ENCODE assay signal across 1 cellular context in genomic region chr1:44786138-44786840, GRCh38.
TF ChIP-seq lines count a peak whose summit lies in the region.

No MANE protein-coding gene starts in this region.

TF ChIP-seq in HepG2, 621 proteins besides CTCF, POLR2A, EP300 and RAD21 (continued from another document and continues in another):
- TF ChIP-seq FOXK1 (CRISPR knock-in tag; IDR thresholded peaks at IDR 0.05; ENCODE audit: borderline replicate concordance, low read depth): 0 out of 2 replicates have a peak, but pooled peaks have one; percentile 18
- no peak for TF ChIP-seq ZNF678 (CRISPR knock-in tag; IDR thresholded peaks at IDR 0.05)
- TF ChIP-seq, protein P1, sequence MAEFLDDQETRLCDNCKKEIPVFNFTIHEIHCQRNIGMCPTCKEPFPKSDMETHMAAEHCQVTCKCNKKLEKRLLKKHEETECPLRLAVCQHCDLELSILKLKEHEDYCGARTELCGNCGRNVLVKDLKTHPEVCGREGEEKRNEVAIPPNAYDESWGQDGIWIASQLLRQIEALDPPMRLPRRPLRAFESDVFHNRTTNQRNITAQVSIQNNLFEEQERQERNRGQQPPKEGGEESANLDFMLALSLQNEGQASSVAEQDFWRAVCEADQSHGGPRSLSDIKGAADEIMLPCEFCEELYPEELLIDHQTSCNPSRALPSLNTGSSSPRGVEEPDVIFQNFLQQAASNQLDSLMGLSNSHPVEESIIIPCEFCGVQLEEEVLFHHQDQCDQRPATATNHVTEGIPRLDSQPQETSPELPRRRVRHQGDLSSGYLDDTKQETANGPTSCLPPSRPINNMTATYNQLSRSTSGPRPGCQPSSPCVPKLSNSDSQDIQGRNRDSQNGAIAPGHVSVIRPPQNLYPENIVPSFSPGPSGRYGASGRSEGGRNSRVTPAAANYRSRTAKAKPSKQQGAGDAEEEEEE (CRISPR knock-in tag; IDR thresholded peaks at IDR 0.05; ENCODE audit: borderline replicate concordance): no peak
- TF ChIP-seq ZNF660 (CRISPR knock-in tag; IDR thresholded peaks at IDR 0.05; ENCODE audit: borderline replicate concordance, low read depth): no peak
- TF ChIP-seq SMAD3 (CRISPR knock-in tag; IDR thresholded peaks at IDR 0.05): no peak
- TF ChIP-seq CHD4 (IDR thresholded peaks at IDR 0.05; ENCODE audit: borderline replicate concordance, low read length): no peak
- no peak for TF ChIP-seq MEF2D (CRISPR knock-in tag; IDR thresholded peaks at IDR 0.05)
- no peak for TF ChIP-seq KMT2B (CRISPR knock-in tag; IDR thresholded peaks at IDR 0.05)
- no peak for TF ChIP-seq KLF9 (CRISPR knock-in tag; IDR thresholded peaks at IDR 0.05; ENCODE audit: low read depth)
- no peak for TF ChIP-seq ZNF253 (CRISPR knock-in tag; IDR thresholded peaks at IDR 0.05; ENCODE audit: borderline replicate concordance)
- 0 out of 2 replicates have a peak, but pooled peaks have one; percentile 24 for TF ChIP-seq ZNF605 (CRISPR knock-in tag; IDR thresholded peaks at IDR 0.05)
- TF ChIP-seq CHD2 (IDR thresholded peaks at IDR 0.05; ENCODE audit: low read depth, low read length): no peak
- no peak; the same call in 1 of the 2 replicates for TF ChIP-seq ZNF430 (CRISPR knock-in tag; IDR thresholded peaks at IDR 0.05)
- TF ChIP-seq, protein P2, sequence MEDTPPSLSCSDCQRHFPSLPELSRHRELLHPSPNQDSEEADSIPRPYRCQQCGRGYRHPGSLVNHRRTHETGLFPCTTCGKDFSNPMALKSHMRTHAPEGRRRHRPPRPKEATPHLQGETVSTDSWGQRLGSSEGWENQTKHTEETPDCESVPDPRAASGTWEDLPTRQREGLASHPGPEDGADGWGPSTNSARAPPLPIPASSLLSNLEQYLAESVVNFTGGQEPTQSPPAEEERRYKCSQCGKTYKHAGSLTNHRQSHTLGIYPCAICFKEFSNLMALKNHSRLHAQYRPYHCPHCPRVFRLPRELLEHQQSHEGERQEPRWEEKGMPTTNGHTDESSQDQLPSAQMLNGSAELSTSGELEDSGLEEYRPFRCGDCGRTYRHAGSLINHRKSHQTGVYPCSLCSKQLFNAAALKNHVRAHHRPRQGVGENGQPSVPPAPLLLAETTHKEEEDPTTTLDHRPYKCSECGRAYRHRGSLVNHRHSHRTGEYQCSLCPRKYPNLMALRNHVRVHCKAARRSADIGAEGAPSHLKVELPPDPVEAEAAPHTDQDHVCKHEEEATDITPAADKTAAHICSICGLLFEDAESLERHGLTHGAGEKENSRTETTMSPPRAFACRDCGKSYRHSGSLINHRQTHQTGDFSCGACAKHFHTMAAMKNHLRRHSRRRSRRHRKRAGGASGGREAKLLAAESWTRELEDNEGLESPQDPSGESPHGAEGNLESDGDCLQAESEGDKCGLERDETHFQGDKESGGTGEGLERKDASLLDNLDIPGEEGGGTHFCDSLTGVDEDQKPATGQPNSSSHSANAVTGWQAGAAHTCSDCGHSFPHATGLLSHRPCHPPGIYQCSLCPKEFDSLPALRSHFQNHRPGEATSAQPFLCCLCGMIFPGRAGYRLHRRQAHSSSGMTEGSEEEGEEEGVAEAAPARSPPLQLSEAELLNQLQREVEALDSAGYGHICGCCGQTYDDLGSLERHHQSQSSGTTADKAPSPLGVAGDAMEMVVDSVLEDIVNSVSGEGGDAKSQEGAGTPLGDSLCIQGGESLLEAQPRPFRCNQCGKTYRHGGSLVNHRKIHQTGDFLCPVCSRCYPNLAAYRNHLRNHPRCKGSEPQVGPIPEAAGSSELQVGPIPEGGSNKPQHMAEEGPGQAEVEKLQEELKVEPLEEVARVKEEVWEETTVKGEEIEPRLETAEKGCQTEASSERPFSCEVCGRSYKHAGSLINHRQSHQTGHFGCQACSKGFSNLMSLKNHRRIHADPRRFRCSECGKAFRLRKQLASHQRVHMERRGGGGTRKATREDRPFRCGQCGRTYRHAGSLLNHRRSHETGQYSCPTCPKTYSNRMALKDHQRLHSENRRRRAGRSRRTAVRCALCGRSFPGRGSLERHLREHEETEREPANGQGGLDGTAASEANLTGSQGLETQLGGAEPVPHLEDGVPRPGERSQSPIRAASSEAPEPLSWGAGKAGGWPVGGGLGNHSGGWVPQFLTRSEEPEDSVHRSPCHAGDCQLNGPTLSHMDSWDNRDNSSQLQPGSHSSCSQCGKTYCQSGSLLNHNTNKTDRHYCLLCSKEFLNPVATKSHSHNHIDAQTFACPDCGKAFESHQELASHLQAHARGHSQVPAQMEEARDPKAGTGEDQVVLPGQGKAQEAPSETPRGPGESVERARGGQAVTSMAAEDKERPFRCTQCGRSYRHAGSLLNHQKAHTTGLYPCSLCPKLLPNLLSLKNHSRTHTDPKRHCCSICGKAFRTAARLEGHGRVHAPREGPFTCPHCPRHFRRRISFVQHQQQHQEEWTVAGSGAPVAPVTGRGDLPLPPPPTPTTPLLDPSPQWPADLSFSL (CRISPR knock-in tag; IDR thresholded peaks at IDR 0.05): no peak
- peak; percentile 89 for TF ChIP-seq SRSF1 (optimal IDR thresholded peaks at IDR 0.05; ENCODE audit: low read depth, low read length)
- no peak for TF ChIP-seq ZNF597 (CRISPR knock-in tag; IDR thresholded peaks at IDR 0.05)
- TF ChIP-seq, protein P3, sequence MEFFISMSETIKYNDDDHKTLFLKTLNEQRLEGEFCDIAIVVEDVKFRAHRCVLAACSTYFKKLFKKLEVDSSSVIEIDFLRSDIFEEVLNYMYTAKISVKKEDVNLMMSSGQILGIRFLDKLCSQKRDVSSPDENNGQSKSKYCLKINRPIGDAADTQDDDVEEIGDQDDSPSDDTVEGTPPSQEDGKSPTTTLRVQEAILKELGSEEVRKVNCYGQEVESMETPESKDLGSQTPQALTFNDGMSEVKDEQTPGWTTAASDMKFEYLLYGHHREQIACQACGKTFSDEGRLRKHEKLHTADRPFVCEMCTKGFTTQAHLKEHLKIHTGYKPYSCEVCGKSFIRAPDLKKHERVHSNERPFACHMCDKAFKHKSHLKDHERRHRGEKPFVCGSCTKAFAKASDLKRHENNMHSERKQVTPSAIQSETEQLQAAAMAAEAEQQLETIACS (CRISPR knock-in tag; IDR thresholded peaks at IDR 0.05): no peak
- no peak; the same call in 1 of the 2 replicates for TF ChIP-seq POLR2G (IDR thresholded peaks at IDR 0.05; ENCODE audit: low read depth, low read length)
- TF ChIP-seq GTF3A (CRISPR knock-in tag; conservative IDR thresholded peaks at IDR 0.05): no peak
- no peak for TF ChIP-seq ZNF318 (CRISPR knock-in tag; IDR thresholded peaks at IDR 0.05)
- TF ChIP-seq TFDP2 (CRISPR knock-in tag; IDR thresholded peaks at IDR 0.05): peak; percentile 26; the same call in 1 of the 2 replicates
- peak; percentile 40; the same call in 1 of the 2 replicates for TF ChIP-seq SP4 (CRISPR knock-in tag; IDR thresholded peaks at IDR 0.05)
- TF ChIP-seq ZNF576 (CRISPR knock-in tag; IDR thresholded peaks at IDR 0.05): peak; percentile 71; the same call in 1 of the 2 replicates
- TF ChIP-seq ZNF101 (CRISPR knock-in tag; IDR thresholded peaks at IDR 0.05; ENCODE audit: borderline replicate concordance, low read depth): no peak
- TF ChIP-seq NCOA1 (CRISPR knock-in tag; IDR thresholded peaks at IDR 0.05): no peak
- no peak for TF ChIP-seq JUN (CRISPR knock-in tag; IDR thresholded peaks at IDR 0.05)
- TF ChIP-seq CSRNP1 (CRISPR knock-in tag; IDR thresholded peaks at IDR 0.05): 0 out of 2 replicates have a peak, but pooled peaks have one; percentile 31
- no peak for TF ChIP-seq SUZ12 (IDR thresholded peaks at IDR 0.05; ENCODE audit: low read depth, low read length)
- peak; percentile 52 for TF ChIP-seq YY1 (IDR thresholded peaks at IDR 0.05; ENCODE audit: insufficient read depth, insufficient replicate concordance, low read depth, low read length)
- TF ChIP-seq ZSCAN21 (CRISPR knock-in tag; IDR thresholded peaks at IDR 0.05; ENCODE audit: borderline replicate concordance): peak; percentile 76; the same call in 1 of the 2 replicates
- no peak for TF ChIP-seq ATF6 (CRISPR knock-in tag; conservative IDR thresholded peaks at IDR 0.05)
